9 cellular contexts compared by ENCODE assay signal in genomic region chr9:133113163-133113927, GRCh38. TPM values are rescaled to one million over a fixed set of nuclear protein-coding genes. Genes with fewer than 3 reads are reported as not detected.
DNase-seq lines count a peak whose midpoint lies in the region; ATAC-seq and TF ChIP-seq lines count a peak whose summit lies in the region.
"Had no signal": no experiment of that assay in that cellular context is flagged by ENCODE, and none has a peak within 500 bp of the region (broad histone marks: within the 10 kb centered on the region; RNA-seq: fewer than 3 reads in every experiment).

No MANE protein-coding gene starts in this region.

- no peaks in the 10 kb centered on the region; the same call in 1 of the 2 replicates for H4K20me1 ChIP-seq in OCI-LY7 (ENCODE audit: insufficient read depth, low read length)

- no peak overlapping the region for H3K4me3 ChIP-seq in mucosa of rectum (ENCODE audit: low read length in 2 of 2)
- peak overlapping the region in 1 of 4 donors; percentile 15 for H3K4me3 ChIP-seq in upper lobe of left lung
- no peak overlapping the region for H3K4me3 ChIP-seq in OCI-LY7 (ENCODE audit: low read depth, low read length, poor library complexity, severe bottlenecking)

- no peaks in the 10 kb centered on the region for H3K9me2 ChIP-seq in OCI-LY7 (ENCODE audit: insufficient read depth, low read length)

- peak overlapping the region; percentile 84 for H3K27ac Mint-ChIP-seq in activated naive CD4-positive, alpha-beta T cell treated with anti-CD3 and anti-CD28 coated beads, Interleukin-2, amount 50 U/mL, for 24 hours

- H3K36me3 ChIP-seq in mucosa of rectum (ENCODE audit: control insufficient read depth in 2 of 2, insufficient read depth in 2 of 2, low read length in 2 of 2) (peaks cover 17 to 25% of the 10 kb centered on the region in 2 donors), upper lobe of left lung (peaks cover 12 to 35% (median 28%) of the 10 kb centered on the region in 4 donors), OCI-LY7 (ENCODE audit: insufficient read depth, low read length) (peaks cover 3% of the 10 kb centered on the region; the same call in 1 of the 2 replicates)

- intact Hi-C loops in OCI-LY7 (cut with micrococcal nuclease; ENCODE audit: unreplicated experiment): no loop called here

- 42 to 47% methylated on average over 5 to 13 of the region's 19 CpGs for WGBS in upper lobe of left lung, 2 donors

- DNase-seq in activated naive CD4-positive, alpha-beta T cell treated with Interleukin-2 at 50 U/mL for 16 hours: no peak
- DNase-seq in upper lobe of left lung (peak; percentile 75 to 84), OCI-LY7 (ENCODE audit: low spot score) (no peak), middle frontal gyrus (ENCODE audit: extremely low spot score, low spot score) (no peak), DMS114 treated with DMSO at 0.1 percent for 48 hours (lab: John Stamatoyannopoulos, UW; ENCODE audit: unreplicated experiment) (no peak)
- DNase-seq: Calu3 had no signal

- H3K4me3 Mint-ChIP-seq in activated naive CD4-positive, alpha-beta T cell treated with anti-CD3 and anti-CD28 coated beads, Interleukin-2, amount 50 U/mL, for 24 hours: no peak overlapping the region

- H3K36me3 Mint-ChIP-seq in activated naive CD4-positive, alpha-beta T cell treated with anti-CD3 and anti-CD28 coated beads, Interleukin-2, amount 50 U/mL, for 24 hours: peaks cover 6% of the 10 kb centered on the region

- CTCF ChIA-PET in OCI-LY7 (lab: Charles Lee; ENCODE audit: unreplicated experiment): no interaction called here

- H3K4me1 ChIP-seq in mucosa of rectum (ENCODE audit: control insufficient read depth in 2 of 2, insufficient read depth in 2 of 2, low read length in 2 of 2): peaks cover 44 to 53% of the 10 kb centered on the region in 2 donors
- peaks cover 63 to 69% (median 67%) of the 10 kb centered on the region in 4 donors for H3K4me1 ChIP-seq in upper lobe of left lung
- H3K4me1 ChIP-seq in OCI-LY7 (ENCODE audit: insufficient read depth, low read length, poor library complexity, severe bottlenecking): peaks cover 11% of the 10 kb centered on the region

- ATAC-seq in upper lobe of left lung (ENCODE audit: low FRiP score in 2 of 2): peak; percentile 41 to 53

- POLR2A ChIA-PET in OCI-LY7 (lab: Charles Lee): no interaction called here

- H2AFZ ChIP-seq in OCI-LY7 (ENCODE audit: low read length): no peak overlapping the region

- TF ChIP-seq CTCF in upper lobe of left lung (IDR thresholded peaks at IDR 0.05) (no peak), OCI-LY7 (conservative IDR thresholded peaks at IDR 0.05; ENCODE audit: low read length) (no peak)

- peaks cover 41% of the 10 kb centered on the region for H3K4me1 Mint-ChIP-seq in activated naive CD4-positive, alpha-beta T cell treated with anti-CD3 and anti-CD28 coated beads, Interleukin-2, amount 50 U/mL, for 24 hours

- H3K27me3 Mint-ChIP-seq in activated naive CD4-positive, alpha-beta T cell treated with anti-CD3 and anti-CD28 coated beads, Interleukin-2, amount 50 U/mL, for 24 hours: no peaks in the 10 kb centered on the region

- peak overlapping the region in 1 of 2 donors; percentile 18 for H3K9ac ChIP-seq in mucosa of rectum (ENCODE audit: low read depth in 1 of 2, low read length in 2 of 2)

- H3K27me3 ChIP-seq in mucosa of rectum (ENCODE audit: control insufficient read depth in 2 of 2, insufficient read depth in 2 of 2, low read length in 2 of 2) (no peaks in the 10 kb centered on the region), upper lobe of left lung (no peaks in the 10 kb centered on the region)

- H3K9me3 ChIP-seq in mucosa of rectum (ENCODE audit: control insufficient read depth in 2 of 2, low read length in 2 of 2): no peaks in the 10 kb centered on the region
- H3K9me3 ChIP-seq in upper lobe of left lung: no peaks in the 10 kb centered on the region
- H3K9me3 ChIP-seq in OCI-LY7 (ENCODE audit: low read length): no peaks in the 10 kb centered on the region

- no peak for TF ChIP-seq POLR2A in upper lobe of left lung (IDR thresholded peaks at IDR 0.05)

- TF ChIP-seq EP300 in upper lobe of left lung (IDR thresholded peaks at IDR 0.05): peak in 3 of 4 donors; percentile 56 to 85 (median 69)

- H3K27ac ChIP-seq in cingulate gyrus (ENCODE audit: low read depth, low read length): peak overlapping the region; percentile 87
- H3K27ac ChIP-seq in mucosa of rectum (ENCODE audit: low read depth in 2 of 2, low read length in 2 of 2): peak overlapping the region; percentile 54 to 72
- peak overlapping the region; percentile 80 to 95 (median 84) for H3K27ac ChIP-seq in upper lobe of left lung
- H3K27ac ChIP-seq in OCI-LY7 (ENCODE audit: low read depth, low read length, poor library complexity, severe bottlenecking): no peak overlapping the region

- BruUV-seq in OCI-LY7 (replicated peaks; lab: Mats Ljungman, UMichigan): no TSS peak

- no peaks in the 10 kb centered on the region for H3K9me3 Mint-ChIP-seq in activated naive CD4-positive, alpha-beta T cell treated with anti-CD3 and anti-CD28 coated beads, Interleukin-2, amount 50 U/mL, for 24 hours

- no peaks in the 10 kb centered on the region for H3K79me2 ChIP-seq in OCI-LY7 (ENCODE audit: insufficient read depth, low read depth, low read length)

- H3K4me2 ChIP-seq in OCI-LY7 (ENCODE audit: low read length): no peak overlapping the region

RNA-seq across cellular contexts. Expression of gene RALGDS, which starts 7.7 kb away (rescaled TPM):
- total RNA-seq in upper lobe of left lung (100 to 1,000 TPM in 3 of 6 donors, 10 to 100 TPM in 3; 57.1 to 117 (median 88.9) TPM), OCI-LY7 (2022) (23.8 and 28.6 TPM in 2 replicates)
- 22.0 and 28.2 TPM in 2 replicates for total RNA-seq in OCI-LY7 (2014; rRNA removed; shearing (Covaris generic))

RNA-seq across cellular contexts. Expression of gene GBGT1, which starts 50.4 kb away (rescaled TPM):
- total RNA-seq in upper lobe of left lung (10 to 100 TPM in 5 of 6 donors, 1 to 10 TPM in 1; 9.1 to 71.2 (median 36.0) TPM), OCI-LY7 (2022) (3.9 and 5.9 TPM in 2 replicates)
- total RNA-seq in OCI-LY7 (2014; rRNA removed; shearing (Covaris generic)): 2.1 and 2.6 TPM in 2 replicates
- total RNA-seq: Calu3 had no signal

RNA-seq across cellular contexts. Expression of gene CEL, which starts 51.6 kb away (rescaled TPM):
- total RNA-seq in upper lobe of left lung (1 to 10 TPM in 3 of 6 donors, under 1 TPM in 2, not detected in 1; 0.15 to 9.4 (median 1.1) TPM), OCI-LY7 (2022) (1.4 and 1.8 TPM in 2 replicates)
- total RNA-seq in OCI-LY7 (2014; rRNA removed; shearing (Covaris generic)): 0.39 and 1.2 TPM in 2 replicates

Comparison
In these comparisons a context has a peak if more than half of its experiments do, and no peak if none do; other contexts are left out.
1. DNase-seq: peak in upper lobe of left lung (2 of 2); none in activated naive CD4-positive, alpha-beta T cell treated with Interleukin-2 at 50 U/mL for 16 hours (single experiment), OCI-LY7 (single experiment), middle frontal gyrus (single experiment) and DMS114 treated with DMSO at 0.1 percent for 48 hours (single experiment).